In genomic region chr13:27971236-27971645, GRCh38 we compare ENCODE assay signal across 2 cellular contexts.
TF ChIP-seq lines count a peak whose summit lies in the region.

No MANE protein-coding gene starts in this region.

TF ChIP-seq in SK-N-SH, 30 proteins besides CTCF, POLR2A, EP300 and RAD21 (continued from another document):
- TF ChIP-seq PBX3 (IDR thresholded peaks at IDR 0.05), result no peak
- no peak for TF ChIP-seq TAF1 (IDR thresholded peaks at IDR 0.05; ENCODE audit: borderline replicate concordance, low read depth, low read length)
- TF ChIP-seq MXI1 (IDR thresholded peaks at IDR 0.05; ENCODE audit: low read depth, low read length), result no peak
- TF ChIP-seq ZBTB33 (IDR thresholded peaks at IDR 0.05; ENCODE audit: borderline replicate concordance, low read depth), result no peak
- TF ChIP-seq GATA2 (CRISPR knock-in tag; IDR thresholded peaks at IDR 0.05), result no peak
- no peak for TF ChIP-seq USF2 (IDR thresholded peaks at IDR 0.05; ENCODE audit: borderline replicate concordance, low read depth, low read length)
- TF ChIP-seq SIN3A (IDR thresholded peaks at IDR 0.05; ENCODE audit: borderline replicate concordance, low read depth, low read length), result no peak
- TF ChIP-seq GABPA (IDR thresholded peaks at IDR 0.05; ENCODE audit: low read depth), result no peak
- TF ChIP-seq RXRA (IDR thresholded peaks at IDR 0.05; ENCODE audit: borderline replicate concordance, low read depth), result no peak

TF ChIP-seq in SK-N-SH treated with all-trans-retinoic acid at 6 μM for 48 hours, 23 proteins besides CTCF, POLR2A, EP300 and RAD21:
- no peak for TF ChIP-seq TSHZ2 (CRISPR knock-in tag; IDR thresholded peaks at IDR 0.05)
- no peak for TF ChIP-seq ISL1 (CRISPR knock-in tag; IDR thresholded peaks at IDR 0.05)
- no peak for TF ChIP-seq ARNTL (CRISPR knock-in tag; IDR thresholded peaks at IDR 0.05; ENCODE audit: borderline replicate concordance, low read depth)
- no peak for TF ChIP-seq SNAI2 (CRISPR knock-in tag; IDR thresholded peaks at IDR 0.05)
- TF ChIP-seq ZNF565 (CRISPR knock-in tag; conservative IDR thresholded peaks at IDR 0.05; ENCODE audit: low read depth), result no peak
- no peak for TF ChIP-seq POU6F1 (CRISPR knock-in tag; IDR thresholded peaks at IDR 0.05; ENCODE audit: borderline replicate concordance, low read depth)
- TF ChIP-seq RARB (CRISPR knock-in tag; IDR thresholded peaks at IDR 0.05), result no peak
- TF ChIP-seq CSDC2 (CRISPR knock-in tag; IDR thresholded peaks at IDR 0.05), result no peak
- no peak for TF ChIP-seq ESRRG (CRISPR knock-in tag; IDR thresholded peaks at IDR 0.05)
- no peak for TF ChIP-seq PPARA (CRISPR knock-in tag; IDR thresholded peaks at IDR 0.05; ENCODE audit: borderline replicate concordance)
- no peak for TF ChIP-seq ZNF8 (CRISPR knock-in tag; IDR thresholded peaks at IDR 0.05)
- no peak for TF ChIP-seq PATZ1 (CRISPR knock-in tag; IDR thresholded peaks at IDR 0.05; ENCODE audit: borderline replicate concordance)
- no peak for TF ChIP-seq GLIS3 (CRISPR knock-in tag; IDR thresholded peaks at IDR 0.05)
- TF ChIP-seq TOX (CRISPR knock-in tag; IDR thresholded peaks at IDR 0.05; ENCODE audit: borderline replicate concordance), result no peak
- TF ChIP-seq BACH2 (CRISPR knock-in tag; IDR thresholded peaks at IDR 0.05; ENCODE audit: borderline replicate concordance), result no peak
- TF ChIP-seq TCF4 (CRISPR knock-in tag; IDR thresholded peaks at IDR 0.05; ENCODE audit: borderline replicate concordance), result no peak
- no peak for TF ChIP-seq CREB5 (CRISPR knock-in tag; IDR thresholded peaks at IDR 0.05; ENCODE audit: low read depth)
- TF ChIP-seq ZC3H10 (CRISPR knock-in tag; IDR thresholded peaks at IDR 0.05), result no peak
- no peak for TF ChIP-seq CSRNP3 (CRISPR knock-in tag; IDR thresholded peaks at IDR 0.05)
- TF ChIP-seq ZNF70 (CRISPR knock-in tag; IDR thresholded peaks at IDR 0.05), result no peak
TF ChIP-seq in SK-N-SH treated with all-trans-retinoic acid at 6 μM for 48 hours: peak in this region for 0.
